8 cellular contexts compared by ENCODE assay signal in the genomic region with DNA sequence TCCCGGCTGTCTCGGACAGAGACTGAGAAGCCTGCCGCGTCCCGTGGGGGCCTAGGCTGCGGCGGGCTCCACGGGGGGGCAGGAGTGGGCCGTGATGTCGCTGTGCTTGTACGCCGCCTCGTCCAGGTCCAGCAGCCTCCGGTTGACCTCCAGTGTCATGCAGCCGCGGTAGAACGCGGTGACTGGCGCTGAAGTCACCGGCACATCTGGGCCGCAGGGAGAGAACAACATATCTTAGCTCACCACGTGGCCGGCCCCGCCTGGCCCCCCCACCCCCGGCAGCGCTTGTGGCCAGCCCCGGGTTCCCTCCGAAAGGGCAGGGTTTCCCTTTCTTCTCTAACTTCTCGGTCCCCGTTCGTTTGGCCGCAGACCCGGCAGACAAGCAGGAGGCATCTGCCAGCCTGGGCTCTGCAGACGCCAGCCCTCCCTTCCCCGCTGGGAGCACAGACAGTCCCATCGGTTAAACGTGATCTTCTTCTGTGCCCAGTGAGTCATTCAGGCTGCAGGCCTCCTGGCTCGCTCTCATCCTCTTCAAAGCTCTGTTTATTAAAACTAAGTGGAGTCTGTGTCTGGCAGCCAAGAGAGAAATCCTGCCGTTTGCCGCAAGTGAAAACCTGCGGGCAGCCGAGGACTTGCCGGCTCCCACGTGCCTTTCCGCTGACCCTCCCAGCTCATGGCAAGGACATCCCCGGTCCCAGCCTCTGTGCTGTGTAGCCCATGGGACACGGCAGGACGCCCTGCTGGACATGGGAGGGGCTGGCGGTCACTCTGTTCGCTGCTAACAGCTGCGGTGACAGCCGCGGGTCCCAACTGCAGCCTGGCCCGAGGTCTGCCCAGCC. TPM values are rescaled to one million over a fixed set of nuclear protein-coding genes. Genes with fewer than 3 reads are reported as not detected.
A peak's percentile ranks its signal among the peaks of the same experiment; 100 is the strongest.
DNase-seq lines count a peak whose midpoint lies in the region; ATAC-seq and TF ChIP-seq lines count a peak whose summit lies in the region.

No MANE protein-coding gene starts in this region.

- H3K27me3 ChIP-seq in Peyer's patch: no peaks in the 10 kb centered on the region
- H3K27me3 ChIP-seq in osteoblast (ENCODE audit: insufficient read depth, low read length): no peaks in the 10 kb centered on the region

- no peak for TF ChIP-seq POLR2A in Peyer's patch (IDR thresholded peaks at IDR 0.05)

- peaks cover 6% of the 10 kb centered on the region for H3K79me2 ChIP-seq in osteoblast (ENCODE audit: insufficient read depth, low read length)

- H3K4me1 ChIP-seq in Peyer's patch: peaks cover 0 to 31% (median 0%) of the 10 kb centered on the region in 4 donors
- peaks cover 34% of the 10 kb centered on the region for H3K4me1 ChIP-seq in osteoblast (ENCODE audit: insufficient read depth, low read length)

- H3K36me3 ChIP-seq in Peyer's patch (peaks cover 0 to 40% (median 0%) of the 10 kb centered on the region in 3 donors), osteoblast (ENCODE audit: insufficient read depth, low read length) (peaks cover 53% of the 10 kb centered on the region)

- H3K4me3 ChIP-seq in Peyer's patch: peak overlapping the region in 1 of 4 donors; percentile 23
- peak overlapping the region; percentile 30 for H3K4me3 ChIP-seq in osteoblast (ENCODE audit: insufficient read depth, low read length)

- ATAC-seq in GM21515 (IDR thresholded peaks at IDR 0.05; ENCODE audit: unreplicated experiment): no peak

- TF ChIP-seq CTCF in Peyer's patch (IDR thresholded peaks at IDR 0.05): no peak
- TF ChIP-seq CTCF in osteoblast (IDR thresholded peaks at IDR 0.05; ENCODE audit: extremely low read depth, low read depth, low read length): no peak

- peak; percentile 94 for DNase-seq in GM04503 (ENCODE audit: low read depth)
- DNase-seq in Peyer's patch: peak in 2 of 3 donors; percentile 19 to 63
- peak; percentile 99 for DNase-seq in fibroblast of gingiva (ENCODE audit: low read depth)
- peak; percentile 100 for DNase-seq in osteoblast (ENCODE audit: insufficient read length, low spot score, missing footprints)
- DNase-seq in SIG-M5 (lab: John Stamatoyannopoulos, UW): no peak
- DNase-seq in SW 1271 (lab: John Stamatoyannopoulos, UW): no peak
- no peak for DNase-seq in UCSD-AML1 (lab: John Stamatoyannopoulos, UW; ENCODE audit: unreplicated experiment)

- no peak overlapping the region for H2AFZ ChIP-seq in osteoblast (ENCODE audit: low read length)

- H3K9me3 ChIP-seq in Peyer's patch (no peaks in the 10 kb centered on the region), osteoblast (ENCODE audit: low read depth, low read length) (no peaks in the 10 kb centered on the region)

- H3K4me2 ChIP-seq in osteoblast (ENCODE audit: insufficient read depth, low read length): peak overlapping the region; percentile 71

- H3K27ac ChIP-seq in Peyer's patch (peak overlapping the region; percentile 26 to 78 (median 46)), osteoblast (ENCODE audit: low read depth, low read length) (peak overlapping the region; percentile 76)

- H4K20me1 ChIP-seq in osteoblast (ENCODE audit: insufficient read depth, low read length): peaks cover 33% of the 10 kb centered on the region

RNA-seq across cellular contexts. Expression of a gene that starts 42.8 kb away (rescaled TPM):
- 100 to 1,000 TPM; 132 to 226 (median 154) TPM for total RNA-seq in Peyer's patch
- total RNA-seq in osteoblast: 417 and 480 TPM in 2 replicates

Comparison
In these comparisons a context has a peak if more than half of its experiments do, and no peak if none do; other contexts are left out.
1. DNase-seq: peak in GM04503 (single experiment), Peyer's patch (2 of 3), fibroblast of gingiva (single experiment) and osteoblast (single experiment); none in SIG-M5 (single experiment), SW 1271 (0 of 2) and UCSD-AML1 (single experiment).